Comparison of ENCODE assay signal across 9 cellular contexts in genomic region chr15:90412356-90413194, GRCh38. TPM values are rescaled to one million over a fixed set of nuclear protein-coding genes. Genes with fewer than 3 reads are reported as not detected.
DNase-seq lines count a peak whose midpoint lies in the region; ATAC-seq, FAIRE-seq and TF ChIP-seq lines count a peak whose summit lies in the region.
"Had no signal": no experiment of that assay in that cellular context is flagged by ENCODE, and none has a peak within 500 bp of the region (broad histone marks: within the 10 kb centered on the region; RNA-seq: fewer than 3 reads in every experiment).

No MANE protein-coding gene starts in this region.

- no peaks in the 10 kb centered on the region for H3K27me3 Mint-ChIP-seq in astrocyte (ENCODE audit: low read depth, unreplicated experiment)

- H3K4me3 ChIP-seq in HFF-Myc (replicated peaks; ENCODE audit: low read depth, low read length) (no peak overlapping the region), astrocyte (ENCODE audit: insufficient read depth, low read depth, low read length) (no peak overlapping the region), kidney (ENCODE audit: low read length in 2 of 2) (peak overlapping the region; percentile 10 to 19)
- H3K4me3 ChIP-seq: adrenal gland had no signal

- H3K9me3 Mint-ChIP-seq in astrocyte (ENCODE audit: unreplicated experiment), result peaks cover 5% of the 10 kb centered on the region

- peak overlapping the region; percentile 90 for H3K27ac ChIP-seq in astrocyte (ENCODE audit: low read depth, low read length)
- peak overlapping the region; percentile 45 to 69 for H3K27ac ChIP-seq in kidney (ENCODE audit: low read depth in 2 of 2, low read length in 2 of 2)

- H3K36me3 Mint-ChIP-seq in astrocyte (ENCODE audit: low read depth, unreplicated experiment), result peaks cover 16% of the 10 kb centered on the region

- peak overlapping the region; percentile 21 for H3K4me3 Mint-ChIP-seq in astrocyte (ENCODE audit: unreplicated experiment)

- peaks cover 29% of the 10 kb centered on the region for H3K4me1 ChIP-seq in astrocyte (ENCODE audit: insufficient read depth, low read length)
- peaks cover 22% of the 10 kb centered on the region in 2 donors for H3K4me1 ChIP-seq in kidney (ENCODE audit: control insufficient read depth in 1 of 2, insufficient read depth in 1 of 2, low read depth in 1 of 2, low read length in 2 of 2)

- H3K9me3 ChIP-seq in astrocyte (ENCODE audit: insufficient read depth, low read depth, low read length) (no peaks in the 10 kb centered on the region), kidney (ENCODE audit: control insufficient read depth in 1 of 2, low read length in 2 of 2) (no peaks in the 10 kb centered on the region)
- H3K9me3 ChIP-seq: adrenal gland had no signal

- no peaks in the 10 kb centered on the region for H3K36me3 ChIP-seq in astrocyte (ENCODE audit: insufficient read depth, low read length)
- no peaks in the 10 kb centered on the region for H3K36me3 ChIP-seq in kidney (ENCODE audit: control insufficient read depth in 1 of 2, insufficient read depth in 2 of 2, low read length in 2 of 2)
- H3K36me3 ChIP-seq: adrenal gland had no signal

- peak overlapping the region; percentile 98 for H3K27ac Mint-ChIP-seq in astrocyte (ENCODE audit: unreplicated experiment)

- H3K79me2 ChIP-seq in astrocyte (ENCODE audit: insufficient read depth, low read length), result peaks cover 90% of the 10 kb centered on the region

- peak; percentile 79 for ATAC-seq in GM18505 (IDR thresholded peaks at IDR 0.05; ENCODE audit: unreplicated experiment)

- no peak for TF ChIP-seq POLR2A in GM18505 (IDR thresholded peaks at IDR 0.05; ENCODE audit: borderline replicate concordance, extremely low read depth, insufficient read depth, insufficient read length)

- H3K27me3 ChIP-seq in astrocyte (ENCODE audit: insufficient read depth, low read length), result no peaks in the 10 kb centered on the region
- H3K27me3 ChIP-seq: adrenal gland had no signal

- peaks cover 56% of the 10 kb centered on the region for H3K4me1 Mint-ChIP-seq in astrocyte (ENCODE audit: low read depth, unreplicated experiment)

- FAIRE-seq in astrocyte (lab: Jason Lieb, UNC) (peak; percentile 29), kidney (lab: Jason Lieb, UNC) (no peak)

- DNase-seq in HFF-Myc (ENCODE audit: extremely low read depth, low read depth), result peak; percentile 52
- DNase-seq in NCI-H1048 (lab: John Stamatoyannopoulos, UW), result peak; percentile 72
- peak; percentile 89 for DNase-seq in astrocyte (ENCODE audit: low read depth)
- no peak for DNase-seq in kidney
- peak; percentile 81 for DNase-seq in ureter (ENCODE audit: low spot score)
- no peak for DNase-seq in cerebellum (ENCODE audit: low spot score)
- DNase-seq in activated CD4-positive, alpha-beta T cell treated with anti-CD3 and anti-CD28 coated beads for 1 hour, result no peak

- peaks cover 47% of the 10 kb centered on the region for H4K20me1 ChIP-seq in astrocyte (ENCODE audit: insufficient read depth, low read length)

- no peak overlapping the region for H2AFZ ChIP-seq in astrocyte (ENCODE audit: low read depth, low read length)

- peak overlapping the region; percentile 78 for H3K4me2 ChIP-seq in astrocyte (ENCODE audit: low read length)

- H3K9ac ChIP-seq in astrocyte (ENCODE audit: low read length) (no peak overlapping the region), kidney (ENCODE audit: low read length in 2 of 2) (no peak overlapping the region)

- intact Hi-C loops in kidney (cut with DNase I), result no loop called here

- no peak for TF ChIP-seq CTCF in HFF-Myc (IDR thresholded peaks at IDR 0.05; ENCODE audit: low read depth, low read length, missing control alignments)
- TF ChIP-seq CTCF in astrocyte (IDR thresholded peaks at IDR 0.05; ENCODE audit: insufficient read depth, low read depth, low read length), result no peak
- TF ChIP-seq CTCF in kidney (IDR thresholded peaks at IDR 0.05; ENCODE audit: borderline replicate concordance, extremely low read depth, insufficient read depth), result no peak

RNA-seq across cellular contexts. Expression of gene IQGAP1, which starts 24.5 kb away (rescaled TPM):
- total RNA-seq in astrocyte (218 and 226 TPM in 2 replicates), kidney (218 TPM), ureter (260 TPM), cerebellum (59.6 TPM)
- 70.0 TPM for polyA plus RNA-seq in kidney (ENCODE audit: insufficient read depth, low read depth, low replicate concordance)

Comparison
In these comparisons a context has a peak if more than half of its experiments do, and no peak if none do; other contexts are left out.
1. DNase-seq: peak in HFF-Myc (single experiment), NCI-H1048 (single experiment), astrocyte (single experiment) and ureter (single experiment); none in kidney (single experiment), cerebellum (single experiment) and activated CD4-positive, alpha-beta T cell treated with anti-CD3 and anti-CD28 coated beads for 1 hour (single experiment).
2. H3K4me3 ChIP-seq: peak in kidney (2 of 2); none in HFF-Myc (single experiment) and astrocyte (single experiment).